In genomic region chr18:34977787-34978532, GRCh38 we compare ENCODE assay signal across 8 cellular contexts.
DNase-seq lines count a peak whose midpoint lies in the region; ATAC-seq, FAIRE-seq and TF ChIP-seq lines count a peak whose summit lies in the region.

No MANE protein-coding gene starts in this region.

- 1% methylated on average over 39 of the region's 39 CpGs for WGBS in A549 (ENCODE audit: missing lambda C conversion rate)

- H3K79me2 ChIP-seq in SU-DHL-6 (ENCODE audit: insufficient read depth, low read length): no peaks in the 10 kb centered on the region

- H3K4me3 ChIP-seq in A549: peak overlapping the region; percentile 57
- H3K4me3 ChIP-seq in SU-DHL-6 (ENCODE audit: insufficient read depth, low read length, poor library complexity, severe bottlenecking): peak overlapping the region; percentile 67
- peak overlapping the region; percentile 81 to 94 for H3K4me3 ChIP-seq in ascending aorta

- TF ChIP-seq POLR2A in A549 (IDR thresholded peaks at IDR 0.05; ENCODE audit: low read length): no peak

- no peaks in the 10 kb centered on the region for H3K36me3 ChIP-seq in SU-DHL-6 (ENCODE audit: low read length)
- H3K36me3 ChIP-seq in ascending aorta: no peaks in the 10 kb centered on the region

- no peak for TF ChIP-seq RAD21 in A549 (conservative IDR thresholded peaks at IDR 0.05 in 1 of 2, IDR thresholded peaks at IDR 0.05 in 1 of 2)

- H3K9me2 ChIP-seq in SU-DHL-6 (replicated peaks; ENCODE audit: insufficient read depth, low read length): no peaks in the 10 kb centered on the region

- H3K27ac ChIP-seq in A549 (peak overlapping the region; percentile 45 to 83), SU-DHL-6 (ENCODE audit: low read depth, low read length) (no peak overlapping the region), ascending aorta (peak overlapping the region; percentile 58 to 71)

- intact Hi-C loops in ascending aorta (cut with DNase I): loop anchor here (2.0 to 5.0 kb wide), 5 partner anchors 63 to 321 kb away; partner anchors contain the start of gene MAPRE2
- intact Hi-C loops in sciatic nerve (cut with DNase I): no loop called here

- H3K27me3 ChIP-seq in SU-DHL-6 (ENCODE audit: low read length): 0 out of 2 replicates have a peak, but pooled peaks cover 2% of the 10 kb centered on the region
- H3K27me3 ChIP-seq in ascending aorta: no peaks in the 10 kb centered on the region

- H3K4me1 ChIP-seq in A549: peaks cover 12% of the 10 kb centered on the region
- H3K4me1 ChIP-seq in ascending aorta: peaks cover 0 to 5% of the 10 kb centered on the region in 2 donors

- no peak for TF ChIP-seq EP300 in A549 (IDR thresholded peaks at IDR 0.05)

- POLR2A ChIA-PET in A549 (lab: Yijun Ruan, JAX): interaction anchor here (1.4 kb wide), 1 partner anchor 63 kb away, joined by 4 read pairs; the partner anchor contains the start of gene MAPRE2

- CTCF ChIA-PET in A549 (lab: Yijun Ruan, JAX): no interaction called here

- TF ChIP-seq CTCF in A549 (IDR thresholded peaks at IDR 0.05) (no peak), SU-DHL-6 (IDR thresholded peaks at IDR 0.05; ENCODE audit: insufficient read depth, low read length, poor library complexity, severe bottlenecking) (no peak), ascending aorta (IDR thresholded peaks at IDR 0.05) (no peak)

- DNase-seq in A549 (ENCODE audit: low read depth in 1 of 2, low spot score in 1 of 2): peak in 1 of 2 experiments; percentile 56
- DNase-seq in HT-29 (ENCODE audit: low spot score): peak; percentile 51
- DNase-seq in ascending aorta (ENCODE audit: low spot score in 2 of 2): peak in 1 of 2 donors; percentile 74
- DNase-seq in hypothalamus (lab: John Stamatoyannopoulos, UW): peak in 36 of 51 donors; percentile 15 to 83 (median 43)
- DNase-seq in sciatic nerve (ENCODE audit: low spot score): no peak

- peaks cover 17% of the 10 kb centered on the region for H3F3A ChIP-seq in SU-DHL-6 (ENCODE audit: insufficient read depth)

- no peaks in the 10 kb centered on the region for H4K20me1 ChIP-seq in SU-DHL-6 (ENCODE audit: low read depth, low read length)

- H3K9ac ChIP-seq in SU-DHL-6 (ENCODE audit: low read length): peak overlapping the region; percentile 62

- peak overlapping the region; percentile 96 for H2AFZ ChIP-seq in SU-DHL-6 (ENCODE audit: low read depth, low read length, severe bottlenecking)

- peak overlapping the region; percentile 90 for H3K4me2 ChIP-seq in A549
- peak overlapping the region; percentile 70 for H3K4me2 ChIP-seq in SU-DHL-6 (ENCODE audit: low read depth, low read length, poor library complexity, severe bottlenecking)

- no peak for FAIRE-seq in A549 (lab: Jason Lieb, UNC)

- peak; percentile 54 to 64; a peak in 5 of 6 replicates for ATAC-seq in A549
- ATAC-seq in GM18868 (IDR thresholded peaks at IDR 0.05; ENCODE audit: unreplicated experiment): peak; percentile 23
- peak; percentile 63 for ATAC-seq in sciatic nerve
- no peak for ATAC-seq in HG03045 (IDR thresholded peaks at IDR 0.05; ENCODE audit: unreplicated experiment)

- no peaks in the 10 kb centered on the region for H3K9me3 ChIP-seq in A549
- no peaks in the 10 kb centered on the region for H3K9me3 ChIP-seq in SU-DHL-6 (ENCODE audit: insufficient read depth, low read length)
- H3K9me3 ChIP-seq in ascending aorta: no peaks in the 10 kb centered on the region

TF ChIP-seq in A549, 52 proteins besides CTCF, POLR2A, EP300 and RAD21:
- TF ChIP-seq, protein P1, sequence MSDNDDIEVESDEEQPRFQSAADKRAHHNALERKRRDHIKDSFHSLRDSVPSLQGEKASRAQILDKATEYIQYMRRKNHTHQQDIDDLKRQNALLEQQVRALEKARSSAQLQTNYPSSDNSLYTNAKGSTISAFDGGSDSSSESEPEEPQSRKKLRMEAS (IDR thresholded peaks at IDR 0.05): peak; percentile 9; the same call in 1 of the 2 replicates
- TF ChIP-seq ZSCAN20 (CRISPR knock-in tag; IDR thresholded peaks at IDR 0.05): no peak
- TF ChIP-seq FOXS1 (CRISPR knock-in tag; IDR thresholded peaks at IDR 0.05): no peak
- TF ChIP-seq, protein P2, sequence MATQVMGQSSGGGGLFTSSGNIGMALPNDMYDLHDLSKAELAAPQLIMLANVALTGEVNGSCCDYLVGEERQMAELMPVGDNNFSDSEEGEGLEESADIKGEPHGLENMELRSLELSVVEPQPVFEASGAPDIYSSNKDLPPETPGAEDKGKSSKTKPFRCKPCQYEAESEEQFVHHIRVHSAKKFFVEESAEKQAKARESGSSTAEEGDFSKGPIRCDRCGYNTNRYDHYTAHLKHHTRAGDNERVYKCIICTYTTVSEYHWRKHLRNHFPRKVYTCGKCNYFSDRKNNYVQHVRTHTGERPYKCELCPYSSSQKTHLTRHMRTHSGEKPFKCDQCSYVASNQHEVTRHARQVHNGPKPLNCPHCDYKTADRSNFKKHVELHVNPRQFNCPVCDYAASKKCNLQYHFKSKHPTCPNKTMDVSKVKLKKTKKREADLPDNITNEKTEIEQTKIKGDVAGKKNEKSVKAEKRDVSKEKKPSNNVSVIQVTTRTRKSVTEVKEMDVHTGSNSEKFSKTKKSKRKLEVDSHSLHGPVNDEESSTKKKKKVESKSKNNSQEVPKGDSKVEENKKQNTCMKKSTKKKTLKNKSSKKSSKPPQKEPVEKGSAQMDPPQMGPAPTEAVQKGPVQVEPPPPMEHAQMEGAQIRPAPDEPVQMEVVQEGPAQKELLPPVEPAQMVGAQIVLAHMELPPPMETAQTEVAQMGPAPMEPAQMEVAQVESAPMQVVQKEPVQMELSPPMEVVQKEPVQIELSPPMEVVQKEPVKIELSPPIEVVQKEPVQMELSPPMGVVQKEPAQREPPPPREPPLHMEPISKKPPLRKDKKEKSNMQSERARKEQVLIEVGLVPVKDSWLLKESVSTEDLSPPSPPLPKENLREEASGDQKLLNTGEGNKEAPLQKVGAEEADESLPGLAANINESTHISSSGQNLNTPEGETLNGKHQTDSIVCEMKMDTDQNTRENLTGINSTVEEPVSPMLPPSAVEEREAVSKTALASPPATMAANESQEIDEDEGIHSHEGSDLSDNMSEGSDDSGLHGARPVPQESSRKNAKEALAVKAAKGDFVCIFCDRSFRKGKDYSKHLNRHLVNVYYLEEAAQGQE (IDR thresholded peaks at IDR 0.05): no peak
